28 cellular contexts compared by ENCODE assay signal in the genomic region with DNA sequence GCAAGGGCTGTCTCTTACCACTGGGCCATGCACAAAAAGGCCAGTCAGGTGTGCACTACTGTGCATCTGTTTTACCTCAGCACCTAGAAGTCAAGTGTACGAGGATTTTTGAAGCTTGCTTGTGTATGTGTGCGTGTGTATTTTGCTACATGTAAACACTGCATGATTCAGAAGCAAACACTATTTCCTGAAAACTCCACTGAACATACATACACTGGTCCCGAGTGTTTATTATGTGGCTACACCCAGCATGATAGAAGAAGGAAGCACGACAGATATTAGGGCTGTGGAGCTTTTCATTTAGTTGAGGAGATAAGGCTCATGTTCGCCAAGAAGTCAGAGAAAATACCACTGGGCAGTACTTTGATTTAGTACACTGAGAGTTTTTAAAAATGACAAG.
"Had no signal": no experiment of that assay in that cellular context is flagged by ENCODE, and none has a peak within 500 bp of the region (broad histone marks: within the 10 kb centered on the region; RNA-seq: fewer than 3 reads in every experiment).

No MANE protein-coding gene starts in this region.

- ATAC-seq: foreskin keratinocyte; gastroesophageal sphincter; heart left ventricle; left lung; naive thymus-derived CD8-positive, alpha-beta T cell; sciatic nerve had no signal

- H3K27me3 ChIP-seq: esophagus muscularis mucosa, foreskin keratinocyte, gastroesophageal sphincter, heart left ventricle, hepatocyte, left lung, right atrium auricular region, testis, tibial artery, upper lobe of left lung had no signal

- DNase-seq: dermis blood vessel endothelial cell; effector memory CD4-positive, alpha-beta T cell; foreskin keratinocyte; heart left ventricle; kidney; left lung; mesendoderm; midbrain; naive thymus-derived CD8-positive, alpha-beta T cell; nephron progenitor cell; nucleus accumbens; stimulated activated CD4-positive, alpha-beta T cell treated with anti-CD3 and anti-CD28 coated beads, Interleukin-12 subunit alpha, Interleukin-12 subunit beta, amount 100 ng/mL, for 4 hours; stimulated activated CD4-positive, alpha-beta T cell treated with anti-CD3 and anti-CD28 coated beads, Interleukin-1b, Interleukin-23, amount 100 ng/mL, for 48 hours; stimulated activated CD4-positive, alpha-beta T cell treated with anti-CD3 and anti-CD28 coated beads, Interleukin-4, amount 100 ng/mL, for 1 hour; stimulated activated CD8-positive, alpha-beta memory T cell treated with anti-CD3 and anti-CD28 coated beads, Interleukin-4, amount 100 ng/mL, for 48 hours; stimulated activated naive CD8-positive, alpha-beta T cell treated with anti-CD3 and anti-CD28 coated beads, Interleukin-15, Interleukin-2, amounts not matched to agents 100 U/mL and 50 U/mL, for 24 hours; substantia nigra; testis; tibial artery; upper lobe of left lung had no signal

- H3K4me3 Mint-ChIP-seq: naive thymus-derived CD8-positive, alpha-beta T cell; nephron progenitor cell had no signal

- H3K9me3 Mint-ChIP-seq: naive thymus-derived CD8-positive, alpha-beta T cell; nephron progenitor cell had no signal

- H3K9me3 ChIP-seq: esophagus muscularis mucosa, gastroesophageal sphincter, heart left ventricle, left lung, prostate gland, right atrium auricular region, testis, tibial artery, upper lobe of left lung had no signal

- H3K27me3 Mint-ChIP-seq: naive thymus-derived CD8-positive, alpha-beta T cell had no signal

- H3K4me1 ChIP-seq: esophagus muscularis mucosa, foreskin keratinocyte, gastroesophageal sphincter, heart left ventricle, left lung, prostate gland, right atrium auricular region, testis, tibial artery, upper lobe of left lung had no signal

- H3K27ac ChIP-seq: coronary artery, esophagus muscularis mucosa, foreskin keratinocyte, gastroesophageal sphincter, heart left ventricle, hepatocyte, left lung, prostate gland, right atrium auricular region, testis, tibial artery, upper lobe of left lung had no signal

- H3K27ac Mint-ChIP-seq: nephron progenitor cell had no signal

- H3K4me3 ChIP-seq: coronary artery, esophagus muscularis mucosa, gastroesophageal sphincter, heart left ventricle, hepatocyte, left lung, prostate gland, right atrium auricular region, smooth muscle cell, testis, tibial artery, upper lobe of left lung had no signal
